ENCODE assay signal across 9 cellular contexts in the genomic region with DNA sequence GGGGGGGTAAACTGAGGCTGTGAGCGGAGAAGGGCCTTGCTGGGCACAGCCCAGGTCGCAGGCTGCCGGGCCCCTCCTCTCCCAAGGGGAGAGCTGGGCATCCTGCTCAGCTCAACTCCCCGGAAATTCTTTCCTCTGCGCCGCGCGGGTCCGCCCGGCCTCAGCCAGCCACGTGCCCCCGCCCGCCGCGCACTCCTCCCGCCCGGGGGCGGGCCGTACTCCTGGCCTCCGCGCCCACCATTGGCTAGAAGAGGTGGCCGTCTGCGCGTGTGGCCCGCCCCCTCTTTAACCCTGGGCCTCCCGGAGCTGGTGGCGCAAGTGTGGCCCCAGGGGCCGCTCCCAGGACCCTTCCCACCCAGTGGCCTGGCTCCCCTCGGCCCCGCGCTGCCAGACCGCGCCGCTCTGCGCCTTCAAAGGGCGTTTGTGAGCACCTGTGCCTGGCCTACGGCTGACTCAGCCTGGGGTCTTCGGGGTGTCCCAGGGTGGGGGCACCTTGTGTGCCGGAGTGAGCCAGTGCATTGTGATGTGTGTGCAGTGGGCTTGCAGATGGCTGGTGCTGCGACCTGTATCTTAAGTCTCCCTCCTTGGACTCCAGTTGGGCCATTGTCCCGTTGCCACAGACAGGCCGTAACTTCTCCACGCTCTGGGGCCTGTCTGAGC. TPM values are rescaled to one million over a fixed set of nuclear protein-coding genes. Genes with fewer than 3 reads are reported as not detected.
DNase-seq lines count a peak whose midpoint lies in the region; ATAC-seq, FAIRE-seq and TF ChIP-seq lines count a peak whose summit lies in the region.
"Had no signal": no experiment of that assay in that cellular context is flagged by ENCODE, and none has a peak within 500 bp of the region (broad histone marks: within the 10 kb centered on the region; RNA-seq: fewer than 3 reads in every experiment).

No MANE protein-coding gene starts in this region.

- H3K9me3 ChIP-seq in kidney (ENCODE audit: control insufficient read depth in 1 of 2, low read length in 2 of 2) = no peaks in the 10 kb centered on the region
- H3K9me3 ChIP-seq in BE2C = no peaks in the 10 kb centered on the region

- FAIRE-seq in GM12891 (lab: Jason Lieb, UNC) = no peak
- FAIRE-seq in kidney (lab: Jason Lieb, UNC) = no peak

- H3K4me1 ChIP-seq in kidney (ENCODE audit: control insufficient read depth in 1 of 2, insufficient read depth in 1 of 2, low read depth in 1 of 2, low read length in 2 of 2) = peaks cover 20 to 34% of the 10 kb centered on the region in 2 donors
- peaks cover 20% of the 10 kb centered on the region for H3K4me1 ChIP-seq in BE2C

- H3K27ac ChIP-seq in kidney (ENCODE audit: low read depth in 2 of 2, low read length in 2 of 2) = peak overlapping the region; percentile 71 to 83
- H3K27ac ChIP-seq: SK-N-MC had no signal

- DNase-seq in GM12891 (ENCODE audit: insufficient read length, low spot score) = peak; percentile 70
- peak; percentile 59 for DNase-seq in OCI-M1 (lab: John Stamatoyannopoulos, UW)
- DNase-seq in cardiac fibroblast (ENCODE audit: low read depth in 2 of 2) = peak; percentile 69 to 82
- peak; percentile 93 for DNase-seq in kidney
- DNase-seq in stimulated activated CD4-positive, alpha-beta T cell treated with anti-CD3 and anti-CD28 coated beads, Interleukin-1b, Interleukin-23, amount 100 ng/mL, for 48 hours = peak; percentile 45
- DNase-seq in NCI-H1048 (lab: John Stamatoyannopoulos, UW) = no peak
- DNase-seq in BE2C = no peak

- intact Hi-C loops in kidney (cut with DNase I) = no loop called here

- H3K4me3 ChIP-seq in cardiac fibroblast (replicated peaks in 1 of 2; ENCODE audit: low read depth in 2 of 2, low read length in 2 of 2) (peak overlapping the region; percentile 22 to 26), kidney (ENCODE audit: low read length in 2 of 2) (peak overlapping the region; percentile 38 to 47), BE2C (ENCODE audit: low read depth, low read length) (no peak overlapping the region)
- H3K4me3 ChIP-seq: SK-N-MC had no signal

- no peaks in the 10 kb centered on the region for H3K27me3 ChIP-seq in BE2C

- H3K9ac ChIP-seq in kidney (ENCODE audit: low read length in 2 of 2) = peak overlapping the region; percentile 24 to 46

- no peak for TF ChIP-seq CTCF in cardiac fibroblast (IDR thresholded peaks at IDR 0.05; ENCODE audit: low read depth, low read length)
- TF ChIP-seq CTCF in kidney (IDR thresholded peaks at IDR 0.05; ENCODE audit: borderline replicate concordance, extremely low read depth, insufficient read depth) = no peak
- no peak for TF ChIP-seq CTCF in BE2C (IDR thresholded peaks at IDR 0.05; ENCODE audit: low read depth, low read length)

- no peak for TF ChIP-seq POLR2A in GM12891 (IDR thresholded peaks at IDR 0.05; ENCODE audit: low read depth, low read length)

- H3K36me3 ChIP-seq in kidney (ENCODE audit: control insufficient read depth in 1 of 2, insufficient read depth in 2 of 2, low read length in 2 of 2) = no peaks in the 10 kb centered on the region
- H3K36me3 ChIP-seq in BE2C = no peaks in the 10 kb centered on the region

- no peak for ATAC-seq in GM19455 (IDR thresholded peaks at IDR 0.05; ENCODE audit: unreplicated experiment)

TF ChIP-seq in GM12891, 5 proteins besides CTCF, POLR2A, EP300 and RAD21:
- TF ChIP-seq PAX5 (IDR thresholded peaks at IDR 0.05; ENCODE audit: insufficient read depth, low read length, severe bottlenecking) = no peak
- no peak for TF ChIP-seq POU2F2 (IDR thresholded peaks at IDR 0.05; ENCODE audit: low read depth, low read length)
- no peak for TF ChIP-seq TAF1 (IDR thresholded peaks at IDR 0.05; ENCODE audit: low read depth, low read length)
- TF ChIP-seq SPI1 (IDR thresholded peaks at IDR 0.05; ENCODE audit: low read depth, low read length) = no peak

RNA-seq across cellular contexts. Expression of gene MRGPRF, which starts 2.0 kb away (rescaled TPM):
- not detected for polyA plus RNA-seq in GM12891 (2012; ENCODE audit: low read depth, missing spikeins)
- total RNA-seq in kidney = 9.3 TPM
- polyA plus RNA-seq in kidney (ENCODE audit: insufficient read depth, low read depth, low replicate concordance) = 19.0 TPM
- not detected for polyA plus RNA-seq in BE2C (2012; ENCODE audit: insufficient read depth, insufficient read length, low read depth)

RNA-seq across cellular contexts. Expression of gene MRGPRD, which starts 30.3 kb away (rescaled TPM):
- polyA plus RNA-seq in GM12891 (2012; ENCODE audit: low read depth, missing spikeins) = not detected
- not detected for total RNA-seq in kidney
- not detected for polyA plus RNA-seq in kidney (ENCODE audit: insufficient read depth, low read depth, low replicate concordance)
- polyA plus RNA-seq in BE2C (2012; ENCODE audit: insufficient read depth, insufficient read length, low read depth) = not detected

RNA-seq across cellular contexts. Expression of gene TPCN2, which starts 37.6 kb away (rescaled TPM):
- 6.4 TPM for polyA plus RNA-seq in GM12891 (2012; ENCODE audit: low read depth, missing spikeins)
- 22.4 TPM for total RNA-seq in kidney
- polyA plus RNA-seq in kidney (ENCODE audit: insufficient read depth, low read depth, low replicate concordance) = 12.9 TPM
- 17.3 TPM for polyA plus RNA-seq in BE2C (2012; ENCODE audit: insufficient read depth, insufficient read length, low read depth)

Comparison
In these comparisons a context has a peak if more than half of its experiments do, and no peak if none do; other contexts are left out.
1. DNase-seq: peak in GM12891 (single experiment), OCI-M1 (single experiment), cardiac fibroblast (2 of 2), kidney (single experiment) and stimulated activated CD4-positive, alpha-beta T cell treated with anti-CD3 and anti-CD28 coated beads, Interleukin-1b, Interleukin-23, amount 100 ng/mL, for 48 hours (single experiment); none in NCI-H1048 (single experiment) and BE2C (single experiment).